In the genomic region with DNA sequence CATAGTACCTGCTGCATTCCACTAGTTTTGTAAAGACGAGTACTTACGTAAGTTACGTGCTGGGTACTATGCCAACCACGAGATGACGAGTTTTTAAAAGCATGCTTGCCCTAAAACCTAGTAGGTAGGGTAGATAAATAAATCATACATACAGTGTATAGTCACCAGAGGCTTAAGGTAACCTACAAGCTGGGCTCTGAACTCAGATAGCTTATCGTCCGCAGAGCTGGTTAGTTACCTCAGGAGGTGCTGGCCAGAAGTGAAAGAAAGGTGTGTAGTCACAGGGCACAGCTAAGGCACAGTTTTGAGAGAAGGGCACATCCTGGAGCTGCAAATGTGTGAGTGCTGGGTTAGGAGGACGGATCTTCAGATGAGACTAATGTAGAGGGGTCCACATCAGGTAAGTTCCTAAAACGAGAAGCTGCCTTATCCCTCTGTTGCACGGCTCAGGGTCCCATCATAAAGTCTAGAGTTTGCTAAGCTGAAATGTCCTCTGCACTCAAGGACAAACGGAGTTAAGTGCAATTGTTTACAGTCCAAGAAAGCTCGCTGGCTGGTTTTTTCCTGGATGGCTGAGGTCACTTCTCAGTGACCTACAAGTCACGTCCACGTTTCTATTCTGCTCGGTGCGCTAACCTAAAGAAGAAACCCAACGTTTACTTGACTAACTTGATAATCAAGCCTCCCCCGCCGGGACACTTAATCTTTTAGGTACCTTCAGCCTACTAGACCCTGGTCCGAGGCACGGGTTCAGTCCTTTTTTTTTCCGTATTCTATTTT, we compare ENCODE assay signal across 8 cellular contexts.
DNase-seq lines count a peak whose midpoint lies in the region; ATAC-seq lines count a peak whose summit lies in the region.

No MANE protein-coding gene starts in this region.

- peak overlapping the region; percentile 73 for H3K27ac ChIP-seq in effector memory CD4-positive, alpha-beta T cell (ENCODE audit: insufficient read depth, low read length, poor library complexity, severe bottlenecking)
- peak overlapping the region; percentile 90 for H3K27ac ChIP-seq in mucosa of rectum (ENCODE audit: low read depth in 2 of 2, low read length in 2 of 2)

- peak overlapping the region; percentile 44 to 78 for H3K9ac ChIP-seq in mucosa of rectum (ENCODE audit: low read depth in 1 of 2, low read length in 2 of 2)

- no peaks in the 10 kb centered on the region for H3K27me3 ChIP-seq in effector memory CD4-positive, alpha-beta T cell (replicated peaks; ENCODE audit: control insufficient read depth, insufficient read depth, low read length, poor library complexity, severe bottlenecking)
- H3K27me3 ChIP-seq in mucosa of rectum (ENCODE audit: control insufficient read depth in 2 of 2, insufficient read depth in 2 of 2, low read length in 2 of 2) = no peaks in the 10 kb centered on the region

- DNase-seq in activated CD4-positive, alpha-beta T cell treated with anti-CD3 and anti-CD28 coated beads, Interleukin-2, amount 50 U/mL, for 1 hour = peak; percentile 1
- no peak for DNase-seq in activated CD4-positive, alpha-beta T cell treated with anti-CD3 and anti-CD28 coated beads for 4 hours
- DNase-seq in NCI-H69 (lab: John Stamatoyannopoulos, UW) (peak; percentile 18), hippocampal formation (lab: John Stamatoyannopoulos, UW) (no peak), D341Med (ENCODE audit: low spot score) (no peak)
- no peak for DNase-seq in effector memory CD4-positive, alpha-beta T cell

- H3K4me1 ChIP-seq in effector memory CD4-positive, alpha-beta T cell (ENCODE audit: control insufficient read depth, insufficient read depth, low read length, poor library complexity, severe bottlenecking) = peaks cover 15% of the 10 kb centered on the region
- peaks cover 5 to 14% of the 10 kb centered on the region in 2 donors for H3K4me1 ChIP-seq in mucosa of rectum (ENCODE audit: control insufficient read depth in 2 of 2, insufficient read depth in 2 of 2, low read length in 2 of 2)

- peak overlapping the region; percentile 56 for H3K4me3 ChIP-seq in effector memory CD4-positive, alpha-beta T cell (ENCODE audit: insufficient read depth, low read depth, low read length, poor library complexity, severe bottlenecking)
- peak overlapping the region; percentile 74 to 87 for H3K4me3 ChIP-seq in mucosa of rectum (ENCODE audit: low read length in 2 of 2)

- no peaks in the 10 kb centered on the region for H3K9me3 ChIP-seq in effector memory CD4-positive, alpha-beta T cell (ENCODE audit: control insufficient read depth, low read length)
- H3K9me3 ChIP-seq in mucosa of rectum (ENCODE audit: control insufficient read depth in 2 of 2, low read length in 2 of 2) = no peaks in the 10 kb centered on the region

- no peak for ATAC-seq in HG03159 (IDR thresholded peaks at IDR 0.05; ENCODE audit: unreplicated experiment)

- H3K36me3 ChIP-seq in effector memory CD4-positive, alpha-beta T cell (ENCODE audit: control insufficient read depth, insufficient read depth, low read length) = no peaks in the 10 kb centered on the region
- no peaks in the 10 kb centered on the region for H3K36me3 ChIP-seq in mucosa of rectum (ENCODE audit: control insufficient read depth in 2 of 2, insufficient read depth in 2 of 2, low read length in 2 of 2)

Comparison
In these comparisons a context has a peak if more than half of its experiments do, and no peak if none do; other contexts are left out.
1. DNase-seq: peak in activated CD4-positive, alpha-beta T cell treated with anti-CD3 and anti-CD28 coated beads, Interleukin-2, amount 50 U/mL, for 1 hour (single experiment) and NCI-H69 (single experiment); none in activated CD4-positive, alpha-beta T cell treated with anti-CD3 and anti-CD28 coated beads for 4 hours (0 of 2), effector memory CD4-positive, alpha-beta T cell (0 of 3), hippocampal formation (0 of 2) and D341Med (single experiment).